29 cellular contexts compared by ENCODE assay signal in the genomic region with DNA sequence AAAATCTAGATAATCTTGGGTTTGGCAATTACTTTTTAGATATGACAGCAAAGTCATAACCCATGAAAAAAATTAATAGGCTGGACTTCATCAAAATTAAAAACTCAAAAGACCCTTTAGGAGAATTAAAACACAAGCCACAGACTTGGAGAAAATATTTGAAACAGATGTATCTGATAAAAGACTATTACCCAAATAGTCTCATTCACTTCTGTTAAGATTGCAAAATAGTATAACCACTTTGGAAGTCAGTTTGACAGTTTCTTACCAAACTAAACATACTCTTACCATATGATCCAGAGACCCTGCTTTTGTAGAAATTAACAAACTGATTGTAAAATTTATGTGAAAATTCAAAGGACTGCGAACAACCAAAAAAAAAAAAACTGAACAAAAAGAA. TPM values are rescaled to one million over a fixed set of nuclear protein-coding genes. Genes with fewer than 3 reads are reported as not detected.
"Had no signal": no experiment of that assay in that cellular context is flagged by ENCODE, and none has a peak within 500 bp of the region (broad histone marks: within the 10 kb centered on the region; RNA-seq: fewer than 3 reads in every experiment).

No MANE protein-coding gene starts in this region.

- ATAC-seq: activated T-cell treated with anti-CD3 and anti-CD28 coated beads, Interleukin-2, amount 50 U/mL, for 4 hours; Panc1; Right ventricle myocardium inferior; T-cell had no signal

- H3K9me3 Mint-ChIP-seq: activated B cell treated with CpG ODN at 0.5 μM for 24 hours; activated CD4-positive, alpha-beta memory T cell treated with anti-CD3 and anti-CD28 coated beads for 36 hours; activated CD4-positive, alpha-beta T cell treated with anti-CD3 and anti-CD28 coated beads, Interleukin-2, amount 10 ng/mL, durations not matched to agents 24 days and 14 days; activated T-cell treated with anti-CD3 and anti-CD28 coated beads, Interleukin-2, amount 50 U/mL, for 4 hours; T-cell had no signal

- H3K9me3 ChIP-seq: breast epithelium, SJSA1 had no signal

- H3K4me1 Mint-ChIP-seq: activated CD4-positive, alpha-beta T cell treated with anti-CD3 and anti-CD28 coated beads, Interleukin-2, amount 10 ng/mL, durations not matched to agents 24 days and 14 days had no signal

- H3K4me3 ChIP-seq: breast epithelium, SJSA1 had no signal

- H3K36me3 ChIP-seq: breast epithelium, SJSA1 had no signal

- H3K27ac ChIP-seq: breast epithelium, SJSA1 had no signal

- H3K27me3 ChIP-seq: breast epithelium, SJSA1 had no signal

- H3K4me3 Mint-ChIP-seq: activated B cell treated with CpG ODN at 0.5 μM for 24 hours; activated CD4-positive, alpha-beta memory T cell treated with anti-CD3 and anti-CD28 coated beads for 36 hours; activated CD4-positive, alpha-beta T cell treated with anti-CD3 and anti-CD28 coated beads, Interleukin-2, amount 10 ng/mL, durations not matched to agents 24 days and 14 days; activated naive CD8-positive, alpha-beta T cell; activated T-cell treated with anti-CD3 and anti-CD28 coated beads, Interleukin-2, amount 50 U/mL, for 4 hours; T-cell had no signal

- H3K36me3 Mint-ChIP-seq: activated CD4-positive, alpha-beta memory T cell treated with anti-CD3 and anti-CD28 coated beads for 36 hours; activated naive CD8-positive, alpha-beta T cell; T-cell had no signal

- H3K27ac Mint-ChIP-seq: activated B cell treated with CpG ODN at 0.5 μM for 24 hours; activated CD4-positive, alpha-beta memory T cell treated with anti-CD3 and anti-CD28 coated beads for 36 hours; activated CD4-positive, alpha-beta T cell treated with anti-CD3 and anti-CD28 coated beads, Interleukin-2, amount 10 ng/mL, durations not matched to agents 24 days and 14 days; activated naive CD8-positive, alpha-beta T cell; T-cell had no signal

- DNase-seq: activated B cell treated with CpG ODN at 0.5 μM for 24 hours; activated CD4-positive, alpha-beta memory T cell treated with anti-CD3 and anti-CD28 coated beads for 36 hours; activated CD4-positive, alpha-beta T cell treated with anti-CD3 and anti-CD28 coated beads for 1 hour; activated CD4-positive, alpha-beta T cell treated with anti-CD3 and anti-CD28 coated beads, Interleukin-2, amount 10 ng/mL, durations not matched to agents 24 days and 14 days; activated CD8-positive, alpha-beta memory T cell treated with anti-CD3 and anti-CD28 coated beads for 24 hours; activated effector memory CD4-positive, alpha-beta T cell treated with anti-CD3 and anti-CD28 coated beads, Interleukin-2, amount 50 U/mL, for 16 hours; activated naive CD4-positive, alpha-beta T cell treated with Interleukin-2 at 50 U/mL for 16 hours; activated T-cell treated with anti-CD3 and anti-CD28 coated beads, Interleukin-2, amount 50 U/mL, for 4 hours; caudate nucleus; IMR-90; Kasumi-1; KBM-7; NCI-H1105; NCI-H1436; NCI-H1694 treated with DMSO at 0.1 percent for 48 hours; NCI-H2029 treated with DMSO at 0.1 percent for 48 hours; NCI-H510A treated with DMSO at 0.1 percent for 48 hours; NCI-H69; NK-92 treated with Interleukin-12 subunit alpha and Interleukin-12 subunit beta, amount 100 ng/mL, for 24 hours; OCI-M1; RPMI8226; T-cell; T-helper 2 cell; T1000 had no signal

RNA-seq across cellular contexts. Expression of a gene that starts 32.5 kb away (rescaled TPM):
- total RNA-seq: activated B cell treated with CpG ODN at 0.5 μM for 24 hours; activated CD4-positive, alpha-beta T cell treated with anti-CD3 and anti-CD28 coated beads, Interleukin-2, amount 10 ng/mL, durations not matched to agents 24 days and 14 days had no signal
